ENCODE assay signal across 8 cellular contexts in genomic region chr1:35809156-35810095, GRCh38. TPM values are rescaled to one million over a fixed set of nuclear protein-coding genes. Genes with fewer than 3 reads are reported as not detected.
DNase-seq lines count a peak whose midpoint lies in the region; ATAC-seq, FAIRE-seq and TF ChIP-seq lines count a peak whose summit lies in the region.

No MANE protein-coding gene starts in this region.

- in situ Hi-C loops in GM12878 (cut with MboI) = no loop called here

- H3K36me3 ChIP-seq in GM12878 (ENCODE audit: control insufficient read depth in 2 of 2, insufficient read depth in 2 of 2, low read length in 1 of 2) (no peaks in the 10 kb centered on the region), lung (ENCODE audit: control insufficient read depth in 2 of 2, insufficient read depth in 2 of 2, low read length in 2 of 2) (no peaks in the 10 kb centered on the region), upper lobe of left lung (no peaks in the 10 kb centered on the region)

- ATAC-seq in GM12878 (no peak; the same call in 2 of the 3 replicates), lung (ENCODE audit: insufficient read depth, low FRiP score) (no peak), upper lobe of left lung (ENCODE audit: low FRiP score in 2 of 2) (no peak), GM19035 (IDR thresholded peaks at IDR 0.05; ENCODE audit: unreplicated experiment) (no peak), HG02571 (IDR thresholded peaks at IDR 0.05; ENCODE audit: unreplicated experiment) (no peak)

- H3K4me3 Mint-ChIP-seq in activated naive CD4-positive, alpha-beta T cell treated with anti-CD3 and anti-CD28 coated beads for 36 hours = peak overlapping the region; percentile 76

- H3K27ac ChIP-seq in GM12878 (ENCODE audit: control insufficient read depth, insufficient read depth) = no peak overlapping the region
- peak overlapping the region; percentile 97 for H3K27ac ChIP-seq in lung (ENCODE audit: low read depth in 1 of 2, low read length in 1 of 2)
- H3K27ac ChIP-seq in upper lobe of left lung = peak overlapping the region; percentile 91 to 99 (median 98)

- no peak overlapping the region; the same call in 1 of the 2 replicates for H2AFZ ChIP-seq in GM12878 (ENCODE audit: control insufficient read depth, low read depth, low read length)

- H3K4me1 Mint-ChIP-seq in activated naive CD4-positive, alpha-beta T cell treated with anti-CD3 and anti-CD28 coated beads for 36 hours (ENCODE audit: low read depth) = peaks cover 34% of the 10 kb centered on the region

- TF ChIP-seq CTCF in GM12878 (IDR thresholded peaks at IDR 0.05 in 2 of 3, conservative IDR thresholded peaks at IDR 0.05 in 1 of 3; ENCODE audit: control insufficient read depth in 2 of 3, extremely low read depth in 1 of 3, insufficient read depth in 1 of 3, low read depth in 3 of 3, low read length in 3 of 3) = no peak
- TF ChIP-seq CTCF in lung (IDR thresholded peaks at IDR 0.05; ENCODE audit: control extremely low read depth, extremely low read depth) = no peak
- TF ChIP-seq CTCF in upper lobe of left lung (IDR thresholded peaks at IDR 0.05) = no peak

- intact Hi-C loops in activated naive CD4-positive, alpha-beta T cell treated with anti-CD3 and anti-CD28 coated beads for 36 hours (cut with micrococcal nuclease) = loop anchor here (5.0 kb wide), 1 partner anchor 73 kb away; the partner anchor contains the start of gene AGO1
- intact Hi-C loops in GM12878 (cut with micrococcal nuclease; ENCODE audit: unreplicated experiment) = no loop called here

- no peaks in the 10 kb centered on the region for H4K20me1 ChIP-seq in GM12878 (ENCODE audit: control insufficient read depth, insufficient read depth)

- CTCF ChIA-PET in activated naive CD4-positive, alpha-beta T cell treated with anti-CD3 and anti-CD28 coated beads for 36 hours (lab: Charles Lee) = interaction anchor here (0.5 kb wide), 1 partner anchor 403 kb away, joined by 4 read pairs; no protein-coding TSS in a partner anchor
- CTCF ChIA-PET in GM12878 (lab: Yijun Ruan, JAX) = interaction anchor here (1.5 kb wide), 1 partner anchor 37 kb away, joined by 3 read pairs; no protein-coding TSS in a partner anchor

- TF ChIP-seq EP300 in GM12878 (IDR thresholded peaks at IDR 0.05; ENCODE audit: borderline replicate concordance in 1 of 2, control insufficient read depth in 1 of 2, low read depth in 2 of 2, low read length in 2 of 2) = no peak
- no peak for TF ChIP-seq EP300 in upper lobe of left lung (IDR thresholded peaks at IDR 0.05)

- H3K9me3 ChIP-seq in GM12878 (replicated peaks; ENCODE audit: control insufficient read depth, insufficient read depth, low read length) (no peaks in the 10 kb centered on the region), lung (ENCODE audit: control insufficient read depth in 2 of 2, insufficient read depth in 1 of 2, low read length in 1 of 2) (no peaks in the 10 kb centered on the region), upper lobe of left lung (no peaks in the 10 kb centered on the region)

- DNase-seq in activated naive CD4-positive, alpha-beta T cell treated with anti-CD3 and anti-CD28 coated beads for 36 hours = no peak
- no peak for DNase-seq in activated naive CD4-positive, alpha-beta T cell (lab: John Stamatoyannopoulos, UW)
- DNase-seq in GM12878 (ENCODE audit: low read depth, low spot score) (no peak), lung (ENCODE audit: low spot score) (no peak), upper lobe of left lung (no peak), erythroblast (lab: John Stamatoyannopoulos, UW) (no peak)

- H3K4me1 ChIP-seq in GM12878 (ENCODE audit: control insufficient read depth, insufficient read depth, low read length) (peaks cover 6% of the 10 kb centered on the region), lung (ENCODE audit: control insufficient read depth in 2 of 2, insufficient read depth in 2 of 2, low read length in 2 of 2) (peaks cover 3 to 6% of the 10 kb centered on the region in 2 donors), upper lobe of left lung (peaks cover 30 to 44% (median 36%) of the 10 kb centered on the region in 4 donors)

- no peaks in the 10 kb centered on the region for H3K79me2 ChIP-seq in GM12878 (ENCODE audit: control insufficient read depth, insufficient read depth, low read length)

- peaks cover 1% of the 10 kb centered on the region for H3K36me3 Mint-ChIP-seq in activated naive CD4-positive, alpha-beta T cell treated with anti-CD3 and anti-CD28 coated beads for 36 hours (ENCODE audit: low read depth)

- SMC1A ChIA-PET in GM12878 (lab: Charles Lee; ENCODE audit: uncharacterized antibody, unreplicated experiment) = interaction anchor here (0.7 to 1.6 kb wide), 3 partner anchors 8 to 253 kb away, joined by 3 to 5 read pairs (median 4); no protein-coding TSS in a partner anchor

- no peak overlapping the region for H3K27ac Mint-ChIP-seq in activated naive CD4-positive, alpha-beta T cell treated with anti-CD3 and anti-CD28 coated beads for 36 hours

- no peaks in the 10 kb centered on the region for H3K27me3 Mint-ChIP-seq in activated naive CD4-positive, alpha-beta T cell treated with anti-CD3 and anti-CD28 coated beads for 36 hours (ENCODE audit: low read depth)

- peak overlapping the region; percentile 76 for H3K4me3 ChIP-seq in GM12878
- H3K4me3 ChIP-seq in lung = peak overlapping the region; percentile 85
- H3K4me3 ChIP-seq in upper lobe of left lung = peak overlapping the region; percentile 75 to 93 (median 78)

- peak overlapping the region; percentile 85 for H3K9ac ChIP-seq in GM12878 (ENCODE audit: control insufficient read depth, insufficient read depth, low read length)

- WGBS in GM12878 (ENCODE audit: insufficient coverage, insufficient replicate concordance, low lambda C conversion rate, missing lambda C conversion rate) = 76% methylated on average over 7 of the region's 7 CpGs
- WGBS in lung, 2 donors = 30 to 42% methylated on average over 7 of the region's 7 CpGs
- 23 to 36% methylated on average over 7 of the region's 7 CpGs for WGBS in upper lobe of left lung, 2 donors

- RAD21 ChIA-PET in GM12878 (lab: Charles Lee; ENCODE audit: unreplicated experiment) = no interaction called here

- BruUV-seq in GM12878 (replicated peaks; lab: Mats Ljungman, UMichigan) = no TSS peak

- no peaks in the 10 kb centered on the region for H3K9me3 Mint-ChIP-seq in activated naive CD4-positive, alpha-beta T cell treated with anti-CD3 and anti-CD28 coated beads for 36 hours

- POLR2A ChIA-PET in GM12878 (lab: Charles Lee) = no interaction called here

- TF ChIP-seq POLR2A in GM12878 (IDR thresholded peaks at IDR 0.05; ENCODE audit: low read depth, low read length) = no peak
- no peak for TF ChIP-seq POLR2A in upper lobe of left lung (IDR thresholded peaks at IDR 0.05)
- no peak for TF ChIP-seq POLR2A in erythroblast (IDR thresholded peaks at IDR 0.05; ENCODE audit: low read length)

- H3K4me2 ChIP-seq in GM12878 (ENCODE audit: control insufficient read depth, insufficient read depth) = peak overlapping the region; percentile 93

- no peaks in the 10 kb centered on the region for H3K27me3 ChIP-seq in GM12878 (replicated peaks in 1 of 2; ENCODE audit: control insufficient read depth in 2 of 2, insufficient read depth in 2 of 2, low read length in 1 of 2)
- no peaks in the 10 kb centered on the region for H3K27me3 ChIP-seq in lung (ENCODE audit: control insufficient read depth, insufficient read depth)
- no peaks in the 10 kb centered on the region for H3K27me3 ChIP-seq in upper lobe of left lung

- no peak for FAIRE-seq in GM12878 (lab: Jason Lieb, UNC)

- TF ChIP-seq RAD21 in GM12878 (IDR thresholded peaks at IDR 0.05; ENCODE audit: insufficient read depth, low read depth, low read length) = no peak

RNA-seq across cellular contexts. Expression of gene AGO4, which starts 1.6 kb away (rescaled TPM):
- 1 to 10 TPM; 2.0 to 3.1 TPM for total RNA-seq in activated naive CD4-positive, alpha-beta T cell treated with anti-CD3 and anti-CD28 coated beads for 36 hours
- total RNA-seq in GM12878 (2013; cell fraction: nucleolus; rRNA removed) = 16.3 and 17.4 TPM in 2 replicates
- total RNA-seq in GM12878 (2014; rRNA removed) = 5.6 and 8.4 TPM in 2 replicates
- 6.0 and 6.9 TPM in 2 replicates for total RNA-seq in GM12878 (2014; rRNA removed; fragmentation: Illumina TruSeq; extraction: Trizol)
- total RNA-seq in GM12878 (2021) = 5.0 and 7.9 TPM in 2 replicates
- 2.8 TPM for polyA plus RNA-seq in GM12878 (2011; ENCODE audit: low read depth)
- 2.3 and 2.4 TPM in 2 replicates for polyA plus RNA-seq in GM12878 (2011; rRNA removed)
- polyA plus RNA-seq in GM12878 (2011; cell fraction: cytosol; rRNA removed) = 4.1 and 4.6 TPM in 2 replicates
- 2.7 and 3.4 TPM in 2 replicates for polyA plus RNA-seq in GM12878 (2011; cell fraction: nucleus; rRNA removed)
- polyA plus RNA-seq in GM12878 (2012) = 4.3 and 5.2 TPM in 2 replicates
- 5.9 and 7.7 TPM in 2 replicates for polyA plus RNA-seq in GM12878 (2014; fragmentation: Illumina TruSeq; extraction: Trizol)
- polyA plus RNA-seq in GM12878 (2014; fragmentation: Nextera tagmentation; extraction: Ambion mirVana) = 1 to 10 TPM; 1.2 to 1.4 TPM
- polyA plus RNA-seq in GM12878 (2014; rRNA removed) = 4.0 and 4.1 TPM in 2 replicates
- polyA plus RNA-seq in GM12878 (2016; fragmentation: Nextera tagmentation; extraction: Ambion mirVana) = 1 to 10 TPM; 1.5 to 1.6 TPM
- polyA minus RNA-seq in GM12878 (2011; rRNA and poly(A)+ RNA removed) = 7.0 and 13.6 TPM in 2 replicates
- polyA minus RNA-seq in GM12878 (2011; cell fraction: cytosol; rRNA and poly(A)+ RNA removed) = 2.4 and 3.5 TPM in 2 replicates
- 3.6 and 3.9 TPM in 2 replicates for polyA minus RNA-seq in GM12878 (2011; cell fraction: nucleus; rRNA and poly(A)+ RNA removed)
- 10 to 100 TPM; 18.9 to 37.3 TPM for total RNA-seq in lung
- polyA plus RNA-seq in lung = 10 to 100 TPM in 1 of 2 donors, 1 to 10 TPM in 1; 8.5 to 19.5 TPM
- total RNA-seq in upper lobe of left lung = 10 to 100 TPM; 18.6 to 32.5 (median 26.1) TPM

RNA-seq across cellular contexts. Expression of gene CLSPN, which starts 39.6 kb away (rescaled TPM):
- 10 to 100 TPM; 48.9 to 51.8 TPM for total RNA-seq in activated naive CD4-positive, alpha-beta T cell treated with anti-CD3 and anti-CD28 coated beads for 36 hours
- 8.6 and 13.1 TPM in 2 replicates for total RNA-seq in GM12878 (2013; cell fraction: nucleolus; rRNA removed)
- total RNA-seq in GM12878 (2014; rRNA removed) (26.0 and 31.3 TPM in 2 replicates), GM12878 (2014; rRNA removed; fragmentation: Illumina TruSeq; extraction: Trizol) (45.3 and 46.8 TPM in 2 replicates), GM12878 (2021) (30.7 and 34.6 TPM in 2 replicates), lung (1 to 10 TPM; 2.6 to 2.9 TPM), upper lobe of left lung (1 to 10 TPM in 5 of 6 donors, not detected in 1; 1.1 to 2.5 (median 1.8) TPM)
- polyA plus RNA-seq in GM12878 (2011; ENCODE audit: low read depth) = 8.6 TPM
- polyA plus RNA-seq in GM12878 (2011; rRNA removed) (16.0 and 22.4 TPM in 2 replicates), GM12878 (2014; fragmentation: Illumina TruSeq; extraction: Trizol) (39.8 and 42.9 TPM in 2 replicates), GM12878 (2014; fragmentation: Nextera tagmentation; extraction: Ambion mirVana) (10 to 100 TPM; 13.9 to 16.6 TPM), GM12878 (2014; rRNA removed) (18.9 and 24.0 TPM in 2 replicates), GM12878 (2016; fragmentation: Nextera tagmentation; extraction: Ambion mirVana) (10 to 100 TPM; 21.0 to 21.1 TPM), lung (1 to 10 TPM in 1 of 2 donors, under 1 TPM in 1; 0.85 to 1.0 TPM)
- 12.7 and 14.6 TPM in 2 replicates for polyA plus RNA-seq in GM12878 (2011; cell fraction: cytosol; rRNA removed)
- 6.6 and 12.6 TPM in 2 replicates for polyA plus RNA-seq in GM12878 (2011; cell fraction: nucleus; rRNA removed)
- polyA plus RNA-seq in GM12878 (2012) = 7.7 and 8.9 TPM in 2 replicates
- 28.0 and 30.3 TPM in 2 replicates for polyA minus RNA-seq in GM12878 (2011; rRNA and poly(A)+ RNA removed)
- 6.7 and 15.8 TPM in 2 replicates for polyA minus RNA-seq in GM12878 (2011; cell fraction: cytosol; rRNA and poly(A)+ RNA removed)
- polyA minus RNA-seq in GM12878 (2011; cell fraction: nucleus; rRNA and poly(A)+ RNA removed) = 5.2 and 11.0 TPM in 2 replicates
